Comparison of ENCODE assay signal across 9 cellular contexts in genomic region chr1:117512728-117513321, GRCh38.
DNase-seq lines count a peak whose midpoint lies in the region; ATAC-seq, FAIRE-seq and TF ChIP-seq lines count a peak whose summit lies in the region.
"Had no signal": no experiment of that assay in that cellular context is flagged by ENCODE, and none has a peak within 500 bp of the region (broad histone marks: within the 10 kb centered on the region; RNA-seq: fewer than 3 reads in every experiment).

No MANE protein-coding gene starts in this region.

- H3K36me3 ChIP-seq in bronchial epithelial cell (ENCODE audit: control insufficient read depth, insufficient read depth, low read length) (no peaks in the 10 kb centered on the region), mesenchymal stem cell (ENCODE audit: control insufficient read depth in 1 of 2, insufficient read depth in 2 of 2, low read depth in 1 of 2, low read length in 2 of 2) (peaks cover 5 to 12% of the 10 kb centered on the region in 2 experiments)

- H2BK15ac ChIP-seq in mesenchymal stem cell (ENCODE audit: low read depth, poor library complexity, severe bottlenecking), result no peak overlapping the region

- peak; percentile 33 for TF ChIP-seq CTCF in bronchial epithelial cell (IDR thresholded peaks at IDR 0.05; ENCODE audit: insufficient read depth, low read length, severe bottlenecking)

- FAIRE-seq in bronchial epithelial cell (lab: Jason Lieb, UNC), result no peak

- no peak overlapping the region for H2BK12ac ChIP-seq in mesenchymal stem cell (ENCODE audit: low read length in 2 of 2)

- H3K23ac ChIP-seq in mesenchymal stem cell (ENCODE audit: low read length in 2 of 2), result no peak overlapping the region

- no peak overlapping the region for H3K27ac ChIP-seq in mesenchymal stem cell (ENCODE audit: low read length, poor library complexity, severe bottlenecking)
- H3K27ac ChIP-seq: SJCRH30 had no signal

- no peak overlapping the region for H2AFZ ChIP-seq in mesenchymal stem cell (ENCODE audit: low read depth, low read length)

- H4K8ac ChIP-seq in mesenchymal stem cell (ENCODE audit: low read length), result no peak overlapping the region

- H3K4me2 ChIP-seq in mesenchymal stem cell (ENCODE audit: low read length, poor library complexity, severe bottlenecking), result no peak overlapping the region

- H3K14ac ChIP-seq in mesenchymal stem cell (ENCODE audit: low read length in 2 of 2), result no peak overlapping the region

- no peak for ATAC-seq in activated CD4-positive, CD25-positive, alpha-beta regulatory T cell treated with anti-CD3 and anti-CD28 coated beads, Interleukin-2, amount 50 U/mL, for 24 hours
- ATAC-seq in GM19023 (IDR thresholded peaks at IDR 0.05; ENCODE audit: unreplicated experiment), result no peak

- no peak overlapping the region for H3K4me3 ChIP-seq in bronchial epithelial cell (ENCODE audit: low read depth, low read length)
- H3K4me3 ChIP-seq in mesenchymal stem cell (ENCODE audit: insufficient read depth in 1 of 2, low read depth in 1 of 2, low read length in 2 of 2), result no peak overlapping the region
- H3K4me3 ChIP-seq: SJCRH30 had no signal

- H3K4me1 ChIP-seq in mesenchymal stem cell (ENCODE audit: control insufficient read depth, insufficient read depth, low read depth, low read length), result no peaks in the 10 kb centered on the region
- H3K4me1 ChIP-seq: SJCRH30 had no signal

- H3K9me3 ChIP-seq in mesenchymal stem cell (ENCODE audit: control insufficient read depth, low read length), result no peaks in the 10 kb centered on the region
- H3K9me3 ChIP-seq: SJCRH30 had no signal

- H3K9ac ChIP-seq in mesenchymal stem cell (ENCODE audit: low read length), result no peak overlapping the region

- H3K27me3 ChIP-seq in bronchial epithelial cell (ENCODE audit: control insufficient read depth, insufficient read depth, low read length), result no peaks in the 10 kb centered on the region
- H3K27me3 ChIP-seq in mesenchymal stem cell (ENCODE audit: control insufficient read depth in 1 of 2, insufficient read depth in 1 of 2, low read length in 2 of 2), result no peaks in the 10 kb centered on the region
- H3K27me3 ChIP-seq: SJCRH30 had no signal

- H3K79me1 ChIP-seq in mesenchymal stem cell (replicated peaks; ENCODE audit: low read length, poor library complexity, severe bottlenecking), result no peaks in the 10 kb centered on the region

- 0% methylated on average over 1 of the region's 1 CpG for WGBS in mesenchymal stem cell

- no peak overlapping the region for H2BK5ac ChIP-seq in mesenchymal stem cell (ENCODE audit: low read depth, low read length, poor library complexity, severe bottlenecking)

- no peak overlapping the region for H3K4ac ChIP-seq in mesenchymal stem cell (ENCODE audit: low read depth in 1 of 2, low read length in 2 of 2)

- no peak overlapping the region for H3K18ac ChIP-seq in mesenchymal stem cell (ENCODE audit: low read depth in 1 of 2, low read length in 2 of 2)

- no peak overlapping the region for H2BK120ac ChIP-seq in mesenchymal stem cell (ENCODE audit: low read depth, low read length)

- H2AK5ac ChIP-seq in mesenchymal stem cell (ENCODE audit: low read length, severe bottlenecking), result no peak overlapping the region

- DNase-seq in GM03348 (ENCODE audit: low spot score) (peak; percentile 45), NAMALWA (ENCODE audit: low spot score) (peak; percentile 52), bronchial epithelial cell (ENCODE audit: low read depth) (peak; percentile 29), mesenchymal stem cell (peak; percentile 42)
- no peak for DNase-seq in effector CD4-positive, alpha-beta T cell
- DNase-seq: left cardiac atrium had no signal

- H4K91ac ChIP-seq in mesenchymal stem cell (ENCODE audit: low read length), result no peak overlapping the region
